Comparison of ENCODE assay signal across 20 cellular contexts in genomic region chr11:16403448-16403803, GRCh38. TPM values are rescaled to one million over a fixed set of nuclear protein-coding genes. Genes with fewer than 3 reads are reported as not detected.
A peak's percentile ranks its signal among the peaks of the same experiment; 100 is the strongest.
DNase-seq lines count a peak whose midpoint lies in the region; ATAC-seq and TF ChIP-seq lines count a peak whose summit lies in the region.
"Had no signal": no experiment of that assay in that cellular context is flagged by ENCODE, and none has a peak within 500 bp of the region (broad histone marks: within the 10 kb centered on the region; RNA-seq: fewer than 3 reads in every experiment).

No MANE protein-coding gene starts in this region.

- H3K27ac Mint-ChIP-seq in endothelial cell (ENCODE audit: unreplicated experiment) (peak overlapping the region; percentile 88), neural crest cell (ENCODE audit: unreplicated experiment) (peak overlapping the region; percentile 96)
- H3K27ac Mint-ChIP-seq: CD8-positive, alpha-beta memory T cell had no signal

- H3K4me1 Mint-ChIP-seq in endothelial cell (ENCODE audit: unreplicated experiment), result peaks cover 28% of the 10 kb centered on the region
- H3K4me1 Mint-ChIP-seq in neural crest cell, result peaks cover 65% of the 10 kb centered on the region
- H3K4me1 Mint-ChIP-seq: CD8-positive, alpha-beta memory T cell had no signal

- H3K27me3 ChIP-seq in HUES48 (ENCODE audit: control insufficient read depth, insufficient read depth, low read length), result peaks cover 100% of the 10 kb centered on the region
- H3K27me3 ChIP-seq: BLaER1 treated with 17β-estradiol and CSF1 and Interleukin-3, amounts not matched to agents 10 nM and 100 nM; MG63; SJCRH30 had no signal

- peaks cover 35% of the 10 kb centered on the region for H3K4me1 ChIP-seq in HUES48 (ENCODE audit: control insufficient read depth, insufficient read depth, low read length)
- H3K4me1 ChIP-seq: A549; BLaER1 treated with 17β-estradiol and CSF1 and Interleukin-3, amounts not matched to agents 10 nM and 100 nM; SJCRH30 had no signal

- no peak overlapping the region for H3K9ac ChIP-seq in HUES48 (ENCODE audit: low read depth, low read length)
- H3K9ac ChIP-seq: BLaER1 treated with 17β-estradiol and CSF1 and Interleukin-3, amounts not matched to agents 10 nM and 100 nM; KMS-11 had no signal

- H3K27me3 Mint-ChIP-seq in endothelial cell (ENCODE audit: unreplicated experiment) (peaks cover 5% of the 10 kb centered on the region), neural crest cell (ENCODE audit: low read depth) (no peaks in the 10 kb centered on the region)
- H3K27me3 Mint-ChIP-seq: CD8-positive, alpha-beta memory T cell had no signal

- H3K4me3 Mint-ChIP-seq in endothelial cell (ENCODE audit: unreplicated experiment), result peak overlapping the region; percentile 52
- peak overlapping the region; percentile 72 for H3K4me3 Mint-ChIP-seq in neural crest cell
- H3K4me3 Mint-ChIP-seq: CD8-positive, alpha-beta memory T cell had no signal

- TF ChIP-seq CTCF in endothelial cell (IDR thresholded peaks at IDR 0.05; ENCODE audit: unreplicated experiment) (no peak), neural crest cell (conservative IDR thresholded peaks at IDR 0.05) (no peak)

- DNase-seq in endothelial cell (ENCODE audit: low spot score) (no peak), neural crest cell (ENCODE audit: low read depth, low spot score) (no peak), foreskin melanocyte (no peak), DMS153 (lab: John Stamatoyannopoulos, UW) (no peak)
- DNase-seq: CD8-positive, alpha-beta memory T cell; MG63; NCI-H1092; NCI-H146; NCI-H2081; PC-3; SJCRH30 had no signal

- H3K9me3 Mint-ChIP-seq in endothelial cell (ENCODE audit: unreplicated experiment) (no peaks in the 10 kb centered on the region), neural crest cell (peaks cover 3% of the 10 kb centered on the region)

- ATAC-seq in HG03108 (IDR thresholded peaks at IDR 0.05; ENCODE audit: unreplicated experiment) (no peak), GM21786 (IDR thresholded peaks at IDR 0.05; ENCODE audit: unreplicated experiment) (no peak)
- ATAC-seq: A549, PC-3 had no signal

- H3K9me3 ChIP-seq in HUES48 (ENCODE audit: control insufficient read depth, insufficient read depth, low read length), result no peaks in the 10 kb centered on the region
- H3K9me3 ChIP-seq: A549; BLaER1 treated with 17β-estradiol and CSF1 and Interleukin-3, amounts not matched to agents 10 nM and 100 nM; MG63; SJCRH30 had no signal

- H3K27ac ChIP-seq in HUES48 (ENCODE audit: low read depth, low read length) (peak overlapping the region; percentile 67), angular gyrus (ENCODE audit: low read depth, low read length) (peak overlapping the region; percentile 46)
- H3K27ac ChIP-seq: A549; BLaER1 treated with 17β-estradiol and CSF1 and Interleukin-3, amounts not matched to agents 10 nM and 100 nM; HL-60; KMS-11; SJCRH30 had no signal

- H3K36me3 ChIP-seq in HUES48 (ENCODE audit: control insufficient read depth, insufficient read depth, low read length), result no peaks in the 10 kb centered on the region
- H3K36me3 ChIP-seq: BLaER1 treated with 17β-estradiol and CSF1 and Interleukin-3, amounts not matched to agents 10 nM and 100 nM; MG63; SJCRH30 had no signal

- H3K36me3 Mint-ChIP-seq in endothelial cell (ENCODE audit: low read depth, unreplicated experiment) (no peaks in the 10 kb centered on the region), neural crest cell (ENCODE audit: low read depth) (no peaks in the 10 kb centered on the region)
- H3K36me3 Mint-ChIP-seq: CD8-positive, alpha-beta memory T cell had no signal

- no peak overlapping the region for H3K4me3 ChIP-seq in HUES48 (ENCODE audit: low read depth, low read length)
- H3K4me3 ChIP-seq: A549; BLaER1 treated with 17β-estradiol and CSF1 and Interleukin-3, amounts not matched to agents 10 nM and 100 nM; MG63; SJCRH30 had no signal

RNA-seq across cellular contexts. Expression of gene SOX6, which starts 47.1 kb away (rescaled TPM):
- total RNA-seq in endothelial cell (ENCODE audit: unreplicated experiment) (21.0 TPM), neural crest cell (18.6 and 19.6 TPM in 2 replicates)
- total RNA-seq: CD8-positive, alpha-beta memory T cell; H9; PC-3 had no signal
